Comparison of ENCODE assay signal across 9 cellular contexts in the genomic region with DNA sequence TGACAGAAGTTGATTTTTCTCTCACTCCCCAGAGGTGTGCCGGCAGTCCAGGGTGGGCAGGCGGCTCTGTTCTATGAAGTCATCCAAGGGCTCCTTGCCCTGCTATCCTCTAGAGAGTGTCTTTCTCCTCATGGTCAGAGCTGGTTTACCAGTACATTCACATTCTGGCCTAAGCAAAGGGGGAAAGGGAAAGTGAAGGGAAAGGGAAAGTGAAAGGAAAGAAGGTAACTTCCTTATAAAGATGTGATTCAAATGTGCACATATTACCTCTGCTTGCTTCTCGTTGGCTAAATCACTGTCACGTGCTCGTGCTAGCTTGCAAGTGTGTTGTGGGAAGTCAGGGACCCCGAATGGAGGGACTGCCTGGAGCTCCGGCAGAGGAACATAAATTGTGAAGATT. TPM values are rescaled to one million over a fixed set of nuclear protein-coding genes. Genes with fewer than 3 reads are reported as not detected.
DNase-seq lines count a peak whose midpoint lies in the region; ATAC-seq and TF ChIP-seq lines count a peak whose summit lies in the region.
"Had no signal": no experiment of that assay in that cellular context is flagged by ENCODE, and none has a peak within 500 bp of the region (broad histone marks: within the 10 kb centered on the region; RNA-seq: fewer than 3 reads in every experiment).

No MANE protein-coding gene starts in this region.

- H3K4me3 Mint-ChIP-seq in T-helper 1 cell treated with Interleukin-12 subunit alpha and Interleukin-12 subunit beta and Interleukin-4 antibody, amounts not matched to agents 30 μg/mL and 1 μg/mL, for 36 hours = peak overlapping the region; percentile 61

- no peaks in the 10 kb centered on the region for H3K9me3 ChIP-seq in heart right ventricle

- no peaks in the 10 kb centered on the region for H3K36me3 ChIP-seq in heart right ventricle

- TF ChIP-seq CTCF in AG10803 (conservative IDR thresholded peaks at IDR 0.05; ENCODE audit: low read length) = no peak
- TF ChIP-seq CTCF in heart right ventricle (IDR thresholded peaks at IDR 0.05) = no peak

- H3K27ac Mint-ChIP-seq in T-helper 1 cell treated with Interleukin-12 subunit alpha and Interleukin-12 subunit beta and Interleukin-4 antibody, amounts not matched to agents 30 μg/mL and 1 μg/mL, for 36 hours = peak overlapping the region; percentile 46

- ATAC-seq in HG02885 (IDR thresholded peaks at IDR 0.05; ENCODE audit: poor library complexity, unreplicated experiment) (peak; percentile 62), heart right ventricle (no peak)

- peaks cover 0 to 38% (median 10%) of the 10 kb centered on the region in 9 donors for H3K4me1 ChIP-seq in heart right ventricle

- WGBS in heart right ventricle, 2 donors = 65 to 68% methylated on average over 7 of the region's 7 CpGs

- DNase-seq in AG10803 (ENCODE audit: low read depth) (peak; percentile 27), fibroblast of peridontal ligament (ENCODE audit: extremely low read depth) (peak; percentile 65), NCI-H446 treated with DMSO at 0.1 percent for 48 hours (lab: John Stamatoyannopoulos, UW) (no peak), HEK293T (ENCODE audit: extremely low spot score) (no peak), NCI-H2171 treated with DMSO at 0.1 percent for 48 hours (lab: John Stamatoyannopoulos, UW) (no peak), heart right ventricle (no peak)

- CTCF ChIA-PET in HEK293T (lab: Yijun Ruan, JAX) = no interaction called here

- POLR2A ChIA-PET in HEK293T (lab: Yijun Ruan, JAX) = no interaction called here

- intact Hi-C loops in heart right ventricle (cut with DNase I) = loop anchor here in 1 of 10 donors (5.0 kb wide), 1 partner anchor 408 kb away; no protein-coding TSS in a partner anchor

- H3K4me3 ChIP-seq in AG10803 (ENCODE audit: low read length) (no peak overlapping the region), heart right ventricle (no peak overlapping the region)
- H3K4me3 ChIP-seq: SK-N-MC had no signal

- peaks cover 3% of the 10 kb centered on the region for H3K9me3 Mint-ChIP-seq in T-helper 1 cell treated with Interleukin-12 subunit alpha and Interleukin-12 subunit beta and Interleukin-4 antibody, amounts not matched to agents 30 μg/mL and 1 μg/mL, for 36 hours

- peaks cover 0 to 6% (median 0%) of the 10 kb centered on the region in 7 donors for H3K27me3 ChIP-seq in heart right ventricle

- peaks cover 4% of the 10 kb centered on the region for H3K27me3 Mint-ChIP-seq in T-helper 1 cell treated with Interleukin-12 subunit alpha and Interleukin-12 subunit beta and Interleukin-4 antibody, amounts not matched to agents 30 μg/mL and 1 μg/mL, for 36 hours (ENCODE audit: low read depth)

- peaks cover 37% of the 10 kb centered on the region for H3K4me1 Mint-ChIP-seq in T-helper 1 cell treated with Interleukin-12 subunit alpha and Interleukin-12 subunit beta and Interleukin-4 antibody, amounts not matched to agents 30 μg/mL and 1 μg/mL, for 36 hours (ENCODE audit: low read depth)

- peak overlapping the region in 1 of 10 donors; percentile 26 for H3K27ac ChIP-seq in heart right ventricle
- H3K27ac ChIP-seq: SK-N-MC had no signal

- peaks cover 3% of the 10 kb centered on the region for H3K36me3 Mint-ChIP-seq in T-helper 1 cell treated with Interleukin-12 subunit alpha and Interleukin-12 subunit beta and Interleukin-4 antibody, amounts not matched to agents 30 μg/mL and 1 μg/mL, for 36 hours (ENCODE audit: low read depth)

TF ChIP-seq in HEK293T, 16 proteins besides CTCF, POLR2A, EP300 and RAD21:
- TF ChIP-seq FOXA1 (IDR thresholded peaks at IDR 0.05) (no peak), HDGF (IDR thresholded peaks at IDR 0.05; ENCODE audit: borderline replicate concordance) (no peak), FOXK2 (IDR thresholded peaks at IDR 0.05) (no peak), ELF4 (IDR thresholded peaks at IDR 0.05) (no peak), SUZ12 (IDR thresholded peaks at IDR 0.05) (no peak), CTBP1 (IDR thresholded peaks at IDR 0.05; ENCODE audit: borderline replicate concordance) (no peak)

RNA-seq across cellular contexts. Expression of gene HTATIP2, which starts 2.9 kb away (rescaled TPM):
- 10 to 100 TPM in 7 of 10 donors, 1 to 10 TPM in 3; 6.1 to 28.8 (median 14.1) TPM for total RNA-seq in heart right ventricle
- polyA plus RNA-seq in heart right ventricle = 10 to 100 TPM in 1 of 2 donors, 1 to 10 TPM in 1; 9.3 to 25.2 TPM

RNA-seq across cellular contexts. Expression of gene PRMT3, which starts 26.9 kb away (rescaled TPM):
- 10 to 100 TPM in 8 of 10 donors, 1 to 10 TPM in 2; 9.2 to 16.3 (median 11.7) TPM for total RNA-seq in heart right ventricle
- 1 to 10 TPM; 7.3 to 8.8 TPM for polyA plus RNA-seq in heart right ventricle

Comparison
In these comparisons a context has a peak if more than half of its experiments do, and no peak if none do; other contexts are left out.
1. DNase-seq: peak in AG10803 (single experiment) and fibroblast of peridontal ligament (single experiment); none in NCI-H446 treated with DMSO at 0.1 percent for 48 hours (single experiment), HEK293T (single experiment), NCI-H2171 treated with DMSO at 0.1 percent for 48 hours (single experiment) and heart right ventricle (0 of 2).